ENCODE assay signal across 26 cellular contexts in genomic region chrX:39367429-39367828, GRCh38.
"Had no signal": no experiment of that assay in that cellular context is flagged by ENCODE, and none has a peak within 500 bp of the region (broad histone marks: within the 10 kb centered on the region; RNA-seq: fewer than 3 reads in every experiment).

No MANE protein-coding gene starts in this region.

- H3K4me1 ChIP-seq: SJCRH30 had no signal

- DNase-seq: activated CD4-positive, alpha-beta memory T cell treated with anti-CD3 and anti-CD28 coated beads, Interleukin-2, amount 10 ng/mL, durations not matched to agents 7 days and 5 days; activated CD4-positive, alpha-beta T cell treated with anti-CD3 and anti-CD28 coated beads for 36 hours; activated CD4-positive, alpha-beta T cell treated with anti-CD3 and anti-CD28 coated beads, Interleukin-2, amount 50 U/mL, for 1 hour; activated gamma-delta T cell; activated naive CD4-positive, alpha-beta T cell treated with anti-CD3 and anti-CD28 coated beads for 36 hours; activated T-cell treated with anti-CD3 and anti-CD28 coated beads for 4 hours; activated T-cell treated with anti-CD3 and anti-CD28 coated beads, Interleukin-2, amount 50 U/mL, for 48 hours; amygdala; NCI-H1092; NCI-H1417; NCI-H1930; NCI-H2171; NCI-H2227 treated with DMSO at 0.1 percent for 48 hours; NCI-H446 treated with DMSO at 0.1 percent for 48 hours; NCI-H526 treated with DMSO at 0.1 percent for 48 hours; NK-92 treated with Interleukin-12 subunit alpha and Interleukin-12 subunit beta, amount 100 ng/mL, for 24 hours; OCI-M1; Right ventricle myocardium superior; SJCRH30; SK-N-SH; T-helper 1 cell had no signal

- H3K27ac ChIP-seq: KMS-11, RWPE1, SJCRH30, VCaP had no signal

- H3K36me3 ChIP-seq: SJCRH30 had no signal

- ATAC-seq: activated CD4-positive, alpha-beta T cell treated with anti-CD3 and anti-CD28 coated beads for 36 hours; activated T-helper 17 cell treated with anti-CD3 and anti-CD28 coated beads, Interleukin-2, amount 50 U/mL, for 72 hours; Panc1 had no signal

- H3K9ac ChIP-seq: KMS-11, SK-N-SH had no signal

- H3K9me3 ChIP-seq: SJCRH30, SK-N-SH had no signal

- H3K27me3 ChIP-seq: SJCRH30 had no signal

- H3K4me3 ChIP-seq: SJCRH30 had no signal
